ENCODE assay signal across 10 cellular contexts in genomic region chr22:26763633-26764295, GRCh38.
DNase-seq lines count a peak whose midpoint lies in the region; ATAC-seq and TF ChIP-seq lines count a peak whose summit lies in the region.
"Had no signal": no experiment of that assay in that cellular context is flagged by ENCODE, and none has a peak within 500 bp of the region (broad histone marks: within the 10 kb centered on the region; RNA-seq: fewer than 3 reads in every experiment).

No MANE protein-coding gene starts in this region.

- H3K27ac Mint-ChIP-seq in stimulated activated memory B cell treated with anti-CD40 and anti-IgM and Interleukin-4, amounts not matched to agents 10 μg/mL and 1 μg/mL and 100 μg/mL, for 72 hours, result no peak overlapping the region
- H3K27ac Mint-ChIP-seq: activated naive CD8-positive, alpha-beta T cell had no signal

- peaks cover 9% of the 10 kb centered on the region for H3K9me3 Mint-ChIP-seq in stimulated activated memory B cell treated with anti-CD40 and anti-IgM and Interleukin-4, amounts not matched to agents 10 μg/mL and 1 μg/mL and 100 μg/mL, for 72 hours

- no peaks in the 10 kb centered on the region for H3K27me3 ChIP-seq in gastroesophageal sphincter

- H3K4me3 Mint-ChIP-seq in stimulated activated memory B cell treated with anti-CD40 and anti-IgM and Interleukin-4, amounts not matched to agents 10 μg/mL and 1 μg/mL and 100 μg/mL, for 72 hours, result no peak overlapping the region
- H3K4me3 Mint-ChIP-seq: activated naive CD8-positive, alpha-beta T cell; CD4-positive, CD25-positive, alpha-beta regulatory T cell had no signal

- no peak for TF ChIP-seq CTCF in gastroesophageal sphincter (IDR thresholded peaks at IDR 0.05)

- peak; percentile 48 for ATAC-seq in gastroesophageal sphincter
- no peak for ATAC-seq in stimulated activated memory B cell treated with anti-CD40 and anti-IgM and Interleukin-4, amounts not matched to agents 10 μg/mL and 1 μg/mL and 100 μg/mL, for 72 hours

- DNase-seq in AG08395 (ENCODE audit: low spot score), result peak; percentile 77
- DNase-seq in HS-27A (ENCODE audit: low read depth), result peak; percentile 96
- DNase-seq in RKO (ENCODE audit: low spot score), result peak; percentile 31
- no peak for DNase-seq in cerebellar nuclear complex (lab: John Stamatoyannopoulos, UW)
- DNase-seq in mucosa of gallbladder (ENCODE audit: low spot score), result no peak
- DNase-seq in NCI-H446 (lab: John Stamatoyannopoulos, UW), result no peak
- DNase-seq: CD4-positive, CD25-positive, alpha-beta regulatory T cell had no signal

- no peak overlapping the region for H3K4me3 ChIP-seq in gastroesophageal sphincter

- H3K9me3 ChIP-seq in gastroesophageal sphincter, result no peaks in the 10 kb centered on the region

- TF ChIP-seq EP300 in gastroesophageal sphincter (IDR thresholded peaks at IDR 0.05), result no peak

- H3K36me3 ChIP-seq in gastroesophageal sphincter, result peaks cover 0 to 15% of the 10 kb centered on the region in 2 donors

- H3K27ac ChIP-seq in gastroesophageal sphincter, result no peak overlapping the region

- TF ChIP-seq POLR2A in gastroesophageal sphincter (IDR thresholded peaks at IDR 0.05), result no peak

- H3K36me3 Mint-ChIP-seq in stimulated activated memory B cell treated with anti-CD40 and anti-IgM and Interleukin-4, amounts not matched to agents 10 μg/mL and 1 μg/mL and 100 μg/mL, for 72 hours, result peaks cover 40% of the 10 kb centered on the region

- no peaks in the 10 kb centered on the region for H3K27me3 Mint-ChIP-seq in stimulated activated memory B cell treated with anti-CD40 and anti-IgM and Interleukin-4, amounts not matched to agents 10 μg/mL and 1 μg/mL and 100 μg/mL, for 72 hours
- H3K27me3 Mint-ChIP-seq: activated naive CD8-positive, alpha-beta T cell; CD4-positive, CD25-positive, alpha-beta regulatory T cell had no signal

- 45 to 75% methylated on average over 7 of the region's 14 CpGs for WGBS in gastroesophageal sphincter (ENCODE audit: low coverage in 1 of 2), 2 donors

- H3K4me1 Mint-ChIP-seq in stimulated activated memory B cell treated with anti-CD40 and anti-IgM and Interleukin-4, amounts not matched to agents 10 μg/mL and 1 μg/mL and 100 μg/mL, for 72 hours, result no peaks in the 10 kb centered on the region

- no peaks in the 10 kb centered on the region for H3K4me1 ChIP-seq in gastroesophageal sphincter

Comparison
In these comparisons a context has a peak if more than half of its experiments do, and no peak if none do; other contexts are left out.
1. DNase-seq: peak in AG08395 (single experiment), HS-27A (single experiment) and RKO (single experiment); none in cerebellar nuclear complex (0 of 2), mucosa of gallbladder (single experiment) and NCI-H446 (0 of 2).